8 cellular contexts compared by ENCODE assay signal in the genomic region with DNA sequence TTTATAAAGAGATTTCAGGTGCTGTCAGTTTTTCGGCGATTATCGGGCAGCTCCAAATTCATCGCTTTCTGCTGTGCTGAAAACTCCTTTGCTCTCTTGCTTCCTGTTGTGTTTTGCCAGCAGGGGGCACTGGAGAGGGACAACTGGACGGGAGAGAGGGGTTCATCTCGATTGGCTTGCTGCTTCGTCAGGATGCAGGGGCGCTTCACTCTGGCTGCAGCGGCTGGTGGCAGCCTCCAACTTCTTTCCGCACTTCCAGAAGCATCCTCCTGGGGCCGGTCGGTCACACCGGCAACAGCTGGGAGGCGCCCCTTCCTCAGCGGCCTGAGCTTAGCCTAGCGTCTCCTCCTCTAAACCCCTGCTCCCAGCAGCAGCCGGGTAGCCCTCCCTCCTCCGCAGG. TPM values are rescaled to one million over a fixed set of nuclear protein-coding genes. Genes with fewer than 3 reads are reported as not detected.
A peak's percentile ranks its signal among the peaks of the same experiment; 100 is the strongest.
DNase-seq lines count a peak whose midpoint lies in the region; ATAC-seq and TF ChIP-seq lines count a peak whose summit lies in the region.

No MANE protein-coding gene starts in this region.

- TF ChIP-seq CTCF in activated CD8-positive, alpha-beta T cell treated with anti-CD3 and anti-CD28 coated beads for 36 hours (IDR thresholded peaks at IDR 0.05): peak; percentile 64

- peak overlapping the region; percentile 41 for H3K9ac ChIP-seq in endocrine pancreas (ENCODE audit: control insufficient read depth, insufficient read depth, low read length)

- H3K4me3 ChIP-seq in endocrine pancreas (ENCODE audit: control insufficient read depth, insufficient read depth, low read length): peak overlapping the region; percentile 64
- peak overlapping the region; percentile 24 to 30 for H3K4me3 ChIP-seq in muscle layer of duodenum (ENCODE audit: low read depth in 1 of 2, low read length in 2 of 2)

- H3K9me3 Mint-ChIP-seq in activated CD8-positive, alpha-beta T cell treated with anti-CD3 and anti-CD28 coated beads for 36 hours: no peaks in the 10 kb centered on the region

- H3K27me3 ChIP-seq in endocrine pancreas (ENCODE audit: control insufficient read depth, insufficient read depth, low read length) (no peaks in the 10 kb centered on the region), muscle layer of duodenum (ENCODE audit: low read depth, low read length) (no peaks in the 10 kb centered on the region)

- H3K4me1 Mint-ChIP-seq in activated CD8-positive, alpha-beta T cell treated with anti-CD3 and anti-CD28 coated beads for 36 hours (ENCODE audit: low read depth): peaks cover 26% of the 10 kb centered on the region

- peak overlapping the region; percentile 61 for H3K4me3 Mint-ChIP-seq in activated CD8-positive, alpha-beta T cell treated with anti-CD3 and anti-CD28 coated beads for 36 hours

- H3K4me1 ChIP-seq in endocrine pancreas (ENCODE audit: control insufficient read depth, insufficient read depth, low read length): no peaks in the 10 kb centered on the region
- H3K4me1 ChIP-seq in muscle layer of duodenum (ENCODE audit: control insufficient read depth in 1 of 2, insufficient read depth in 2 of 2, low read length in 2 of 2): no peaks in the 10 kb centered on the region

- peak in 11 of 14 donors; percentile 1 to 56 (median 26) for DNase-seq in C1 segment of cervical spinal cord (lab: John Stamatoyannopoulos, UW)
- peak; percentile 84 for DNase-seq in activated CD8-positive, alpha-beta T cell treated with anti-CD3 and anti-CD28 coated beads for 36 hours
- peak; percentile 39 to 42 for DNase-seq in stimulated activated CD8-positive, alpha-beta memory T cell treated with anti-CD3 and anti-CD28 coated beads, Interleukin-4, amount 100 ng/mL, for 1 hour (ENCODE audit: low read depth in 2 of 2, low spot score in 1 of 2)
- no peak for DNase-seq in NCI-H1092 (lab: John Stamatoyannopoulos, UW)
- DNase-seq in dedifferentiated amniotic fluid mesenchymal stem cell (ENCODE audit: extremely low spot score): no peak

- POLR2A ChIA-PET in activated CD8-positive, alpha-beta T cell treated with anti-CD3 and anti-CD28 coated beads for 36 hours (lab: Charles Lee): interaction anchor here (0.6 kb wide), 1 partner anchor 856 kb away, joined by 3 read pairs; no protein-coding TSS in a partner anchor

- H3K36me3 ChIP-seq in endocrine pancreas (ENCODE audit: control insufficient read depth, insufficient read depth, low read length): no peaks in the 10 kb centered on the region
- no peaks in the 10 kb centered on the region for H3K36me3 ChIP-seq in muscle layer of duodenum (ENCODE audit: control insufficient read depth in 1 of 2, insufficient read depth in 2 of 2, low read length in 2 of 2)

- intact Hi-C loops in activated CD8-positive, alpha-beta T cell treated with anti-CD3 and anti-CD28 coated beads for 36 hours (cut with micrococcal nuclease): loop anchor here (1.0 kb wide), 1 partner anchor 121 kb away; no protein-coding TSS in a partner anchor

- H3K9me3 ChIP-seq in endocrine pancreas (ENCODE audit: control insufficient read depth, low read length) (no peaks in the 10 kb centered on the region), muscle layer of duodenum (ENCODE audit: control insufficient read depth in 1 of 2, low read length in 2 of 2) (no peaks in the 10 kb centered on the region)

- no peaks in the 10 kb centered on the region for H3K36me3 Mint-ChIP-seq in activated CD8-positive, alpha-beta T cell treated with anti-CD3 and anti-CD28 coated beads for 36 hours (ENCODE audit: low read depth)

- H3K27ac Mint-ChIP-seq in activated CD8-positive, alpha-beta T cell treated with anti-CD3 and anti-CD28 coated beads for 36 hours: peak overlapping the region; percentile 57

- CTCF ChIA-PET in activated CD8-positive, alpha-beta T cell treated with anti-CD3 and anti-CD28 coated beads for 36 hours (lab: Charles Lee): interaction anchor here (0.6 to 3.6 kb wide), 21 partner anchors 9 to 244 kb away, joined by 3 to 17 read pairs (median 4); no protein-coding TSS in a partner anchor

- no peaks in the 10 kb centered on the region for H3K27me3 Mint-ChIP-seq in activated CD8-positive, alpha-beta T cell treated with anti-CD3 and anti-CD28 coated beads for 36 hours

- peak; percentile 49 for ATAC-seq in HG03139 (IDR thresholded peaks at IDR 0.05; ENCODE audit: unreplicated experiment)
- ATAC-seq in activated CD8-positive, alpha-beta T cell treated with anti-CD3 and anti-CD28 coated beads for 36 hours: peak; percentile 81

- no peak overlapping the region for H3K27ac ChIP-seq in muscle layer of duodenum (ENCODE audit: low read length)

RNA-seq across cellular contexts. Expression of a gene that starts 29.5 kb away (rescaled TPM):
- total RNA-seq in activated CD8-positive, alpha-beta T cell treated with anti-CD3 and anti-CD28 coated beads for 36 hours: 10 to 100 TPM; 39.3 to 40.7 TPM

Comparison
In these comparisons a context has a peak if more than half of its experiments do, and no peak if none do; other contexts are left out.
1. DNase-seq: peak in C1 segment of cervical spinal cord (11 of 14), activated CD8-positive, alpha-beta T cell treated with anti-CD3 and anti-CD28 coated beads for 36 hours (single experiment) and stimulated activated CD8-positive, alpha-beta memory T cell treated with anti-CD3 and anti-CD28 coated beads, Interleukin-4, amount 100 ng/mL, for 1 hour (2 of 2); none in NCI-H1092 (single experiment) and dedifferentiated amniotic fluid mesenchymal stem cell (single experiment).